1 cellular context compared by ENCODE assay signal in the genomic region with DNA sequence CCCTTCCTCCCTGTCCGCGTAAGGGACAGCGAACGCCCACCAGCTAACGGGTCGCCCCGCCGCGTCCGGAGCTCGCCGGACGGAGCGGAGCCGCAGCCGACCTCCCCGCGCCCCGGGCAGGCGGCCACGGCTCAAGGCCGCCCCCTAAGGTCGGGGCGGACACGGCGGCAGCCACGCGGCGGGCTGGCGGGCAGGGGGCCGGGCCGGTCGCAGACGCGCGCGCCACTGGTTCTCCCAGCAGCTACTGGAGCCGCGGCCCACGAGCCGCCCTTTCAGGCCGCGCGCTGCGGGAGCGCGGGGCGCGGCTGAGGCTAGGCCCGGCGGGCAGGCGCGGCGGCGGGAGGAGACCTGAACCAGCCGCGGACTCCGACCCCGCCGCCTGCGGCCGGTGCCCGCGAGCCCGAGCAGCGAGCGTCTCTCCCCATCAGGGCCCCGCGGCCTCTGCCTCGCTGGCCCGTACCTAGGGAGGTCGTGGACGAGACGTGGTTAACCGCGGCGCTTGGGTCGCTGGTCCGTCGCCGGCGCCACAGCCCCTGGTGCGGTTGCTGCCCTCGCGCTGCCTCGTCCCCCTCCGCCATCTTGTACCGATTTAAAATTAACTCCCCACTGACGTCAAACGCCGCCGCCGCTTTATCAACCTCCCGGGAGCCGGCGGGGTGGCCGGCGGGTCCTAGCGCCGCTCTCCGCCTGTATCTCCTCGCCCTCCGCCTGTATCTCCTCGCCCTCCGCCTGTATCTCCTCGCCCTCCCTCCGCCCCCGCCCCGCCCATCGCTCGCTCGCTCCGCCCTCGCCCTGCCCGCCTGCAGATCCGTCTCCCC.
TF ChIP-seq lines count a peak whose summit lies in the region.

Gene ATL2, minus strand, starts transcription at position 591 of the 818 bp plus-strand sequence. Its CDS starts 13 bp downstream, at position 578.

TF ChIP-seq in SK-N-SH, 30 proteins besides CTCF, POLR2A, EP300 and RAD21 (continued from another document):
- TF ChIP-seq, protein P1, sequence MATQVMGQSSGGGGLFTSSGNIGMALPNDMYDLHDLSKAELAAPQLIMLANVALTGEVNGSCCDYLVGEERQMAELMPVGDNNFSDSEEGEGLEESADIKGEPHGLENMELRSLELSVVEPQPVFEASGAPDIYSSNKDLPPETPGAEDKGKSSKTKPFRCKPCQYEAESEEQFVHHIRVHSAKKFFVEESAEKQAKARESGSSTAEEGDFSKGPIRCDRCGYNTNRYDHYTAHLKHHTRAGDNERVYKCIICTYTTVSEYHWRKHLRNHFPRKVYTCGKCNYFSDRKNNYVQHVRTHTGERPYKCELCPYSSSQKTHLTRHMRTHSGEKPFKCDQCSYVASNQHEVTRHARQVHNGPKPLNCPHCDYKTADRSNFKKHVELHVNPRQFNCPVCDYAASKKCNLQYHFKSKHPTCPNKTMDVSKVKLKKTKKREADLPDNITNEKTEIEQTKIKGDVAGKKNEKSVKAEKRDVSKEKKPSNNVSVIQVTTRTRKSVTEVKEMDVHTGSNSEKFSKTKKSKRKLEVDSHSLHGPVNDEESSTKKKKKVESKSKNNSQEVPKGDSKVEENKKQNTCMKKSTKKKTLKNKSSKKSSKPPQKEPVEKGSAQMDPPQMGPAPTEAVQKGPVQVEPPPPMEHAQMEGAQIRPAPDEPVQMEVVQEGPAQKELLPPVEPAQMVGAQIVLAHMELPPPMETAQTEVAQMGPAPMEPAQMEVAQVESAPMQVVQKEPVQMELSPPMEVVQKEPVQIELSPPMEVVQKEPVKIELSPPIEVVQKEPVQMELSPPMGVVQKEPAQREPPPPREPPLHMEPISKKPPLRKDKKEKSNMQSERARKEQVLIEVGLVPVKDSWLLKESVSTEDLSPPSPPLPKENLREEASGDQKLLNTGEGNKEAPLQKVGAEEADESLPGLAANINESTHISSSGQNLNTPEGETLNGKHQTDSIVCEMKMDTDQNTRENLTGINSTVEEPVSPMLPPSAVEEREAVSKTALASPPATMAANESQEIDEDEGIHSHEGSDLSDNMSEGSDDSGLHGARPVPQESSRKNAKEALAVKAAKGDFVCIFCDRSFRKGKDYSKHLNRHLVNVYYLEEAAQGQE (IDR thresholded peaks at IDR 0.05; ENCODE audit: low read depth, low read length) = peak; percentile 25; the same call in 1 of the 2 replicates
- TF ChIP-seq TEAD4 (IDR thresholded peaks at IDR 0.05; ENCODE audit: borderline replicate concordance, insufficient read depth) = no peak
- TF ChIP-seq MXI1 (IDR thresholded peaks at IDR 0.05; ENCODE audit: low read depth, low read length) = peak; percentile 64
- TF ChIP-seq, protein P2, sequence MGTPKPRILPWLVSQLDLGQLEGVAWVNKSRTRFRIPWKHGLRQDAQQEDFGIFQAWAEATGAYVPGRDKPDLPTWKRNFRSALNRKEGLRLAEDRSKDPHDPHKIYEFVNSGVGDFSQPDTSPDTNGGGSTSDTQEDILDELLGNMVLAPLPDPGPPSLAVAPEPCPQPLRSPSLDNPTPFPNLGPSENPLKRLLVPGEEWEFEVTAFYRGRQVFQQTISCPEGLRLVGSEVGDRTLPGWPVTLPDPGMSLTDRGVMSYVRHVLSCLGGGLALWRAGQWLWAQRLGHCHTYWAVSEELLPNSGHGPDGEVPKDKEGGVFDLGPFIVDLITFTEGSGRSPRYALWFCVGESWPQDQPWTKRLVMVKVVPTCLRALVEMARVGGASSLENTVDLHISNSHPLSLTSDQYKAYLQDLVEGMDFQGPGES (IDR thresholded peaks at IDR 0.05; ENCODE audit: low read depth, low read length) = no peak
- TF ChIP-seq RXRA (IDR thresholded peaks at IDR 0.05; ENCODE audit: borderline replicate concordance, low read depth) = no peak
- peak; percentile 72; the same call in 1 of the 2 replicates for TF ChIP-seq SIN3A (IDR thresholded peaks at IDR 0.05; ENCODE audit: borderline replicate concordance, low read depth, low read length)
- no peak for TF ChIP-seq JUND (IDR thresholded peaks at IDR 0.05)
- peak; percentile 35 for TF ChIP-seq CHD2 (IDR thresholded peaks at IDR 0.05; ENCODE audit: low read length, partially characterized antibody)
- TF ChIP-seq, protein P3, sequence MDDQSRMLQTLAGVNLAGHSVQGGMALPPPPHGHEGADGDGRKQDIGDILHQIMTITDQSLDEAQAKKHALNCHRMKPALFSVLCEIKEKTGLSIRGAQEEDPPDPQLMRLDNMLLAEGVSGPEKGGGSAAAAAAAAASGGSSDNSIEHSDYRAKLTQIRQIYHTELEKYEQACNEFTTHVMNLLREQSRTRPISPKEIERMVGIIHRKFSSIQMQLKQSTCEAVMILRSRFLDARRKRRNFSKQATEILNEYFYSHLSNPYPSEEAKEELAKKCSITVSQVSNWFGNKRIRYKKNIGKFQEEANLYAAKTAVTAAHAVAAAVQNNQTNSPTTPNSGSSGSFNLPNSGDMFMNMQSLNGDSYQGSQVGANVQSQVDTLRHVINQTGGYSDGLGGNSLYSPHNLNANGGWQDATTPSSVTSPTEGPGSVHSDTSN (IDR thresholded peaks at IDR 0.05) = peak; percentile 54
- TF ChIP-seq TCF12 (IDR thresholded peaks at IDR 0.05) = peak; percentile 33; the same call in 1 of the 2 replicates
- no peak for TF ChIP-seq USF2 (IDR thresholded peaks at IDR 0.05; ENCODE audit: borderline replicate concordance, low read depth, low read length)
- TF ChIP-seq NRF1 (IDR thresholded peaks at IDR 0.05; ENCODE audit: low read depth, low read length) = no peak
- TF ChIP-seq FOXJ3 (CRISPR knock-in tag; IDR thresholded peaks at IDR 0.05) = no peak; the same call in 1 of the 2 replicates
- TF ChIP-seq SMC3 (IDR thresholded peaks at IDR 0.05; ENCODE audit: low read depth, low read length) = peak; percentile 34; the same call in 1 of the 2 replicates
- TF ChIP-seq, protein P4, sequence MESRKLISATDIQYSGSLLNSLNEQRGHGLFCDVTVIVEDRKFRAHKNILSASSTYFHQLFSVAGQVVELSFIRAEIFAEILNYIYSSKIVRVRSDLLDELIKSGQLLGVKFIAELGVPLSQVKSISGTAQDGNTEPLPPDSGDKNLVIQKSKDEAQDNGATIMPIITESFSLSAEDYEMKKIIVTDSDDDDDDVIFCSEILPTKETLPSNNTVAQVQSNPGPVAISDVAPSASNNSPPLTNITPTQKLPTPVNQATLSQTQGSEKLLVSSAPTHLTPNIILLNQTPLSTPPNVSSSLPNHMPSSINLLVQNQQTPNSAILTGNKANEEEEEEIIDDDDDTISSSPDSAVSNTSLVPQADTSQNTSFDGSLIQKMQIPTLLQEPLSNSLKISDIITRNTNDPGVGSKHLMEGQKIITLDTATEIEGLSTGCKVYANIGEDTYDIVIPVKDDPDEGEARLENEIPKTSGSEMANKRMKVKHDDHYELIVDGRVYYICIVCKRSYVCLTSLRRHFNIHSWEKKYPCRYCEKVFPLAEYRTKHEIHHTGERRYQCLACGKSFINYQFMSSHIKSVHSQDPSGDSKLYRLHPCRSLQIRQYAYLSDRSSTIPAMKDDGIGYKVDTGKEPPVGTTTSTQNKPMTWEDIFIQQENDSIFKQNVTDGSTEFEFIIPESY (IDR thresholded peaks at IDR 0.05; ENCODE audit: borderline replicate concordance, low read depth) = no peak
- TF ChIP-seq MEF2A (IDR thresholded peaks at IDR 0.05; ENCODE audit: borderline replicate concordance, low read depth) = no peak
- TF ChIP-seq, protein P5, sequence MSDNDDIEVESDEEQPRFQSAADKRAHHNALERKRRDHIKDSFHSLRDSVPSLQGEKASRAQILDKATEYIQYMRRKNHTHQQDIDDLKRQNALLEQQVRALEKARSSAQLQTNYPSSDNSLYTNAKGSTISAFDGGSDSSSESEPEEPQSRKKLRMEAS (IDR thresholded peaks at IDR 0.05; ENCODE audit: low read depth) = no peak; the same call in none of the 2 replicates
